In genomic region chr2:226607379-226607778, GRCh38 we compare ENCODE assay signal across 24 cellular contexts.
DNase-seq lines count a peak whose midpoint lies in the region; ATAC-seq and TF ChIP-seq lines count a peak whose summit lies in the region.
"Had no signal": no experiment of that assay in that cellular context is flagged by ENCODE, and none has a peak within 500 bp of the region (broad histone marks: within the 10 kb centered on the region; RNA-seq: fewer than 3 reads in every experiment).

No MANE protein-coding gene starts in this region.

- no peaks in the 10 kb centered on the region for H3K27me3 Mint-ChIP-seq in progenitor cell of endocrine pancreas

- H3K23ac ChIP-seq in trophoblast cell (ENCODE audit: low read length), result no peak overlapping the region

- H3K27ac Mint-ChIP-seq in progenitor cell of endocrine pancreas, result no peak overlapping the region
- H3K27ac Mint-ChIP-seq: stimulated activated effector memory CD8-positive, alpha-beta T cell treated with anti-CD3 and anti-CD28 coated beads, Interleukin-12 subunit alpha, Interleukin-12 subunit beta, amount 100 ng/mL, for 72 hours had no signal

- no peak overlapping the region for H3K4ac ChIP-seq in trophoblast cell (ENCODE audit: low read depth, low read length)

- no peak overlapping the region for H3K4me3 ChIP-seq in SJSA1
- H3K4me3 ChIP-seq in fibroblast of mammary gland (ENCODE audit: control insufficient read depth, low read depth, low read length), result no peak overlapping the region
- no peak overlapping the region for H3K4me3 ChIP-seq in trophoblast cell (ENCODE audit: low read depth, low read length)
- H3K4me3 ChIP-seq: colonic mucosa, left lung had no signal

- H2AFZ ChIP-seq in trophoblast cell (ENCODE audit: insufficient read depth, low read length, poor library complexity), result no peak overlapping the region

- H4K8ac ChIP-seq in trophoblast cell (ENCODE audit: low read depth, low read length), result no peak overlapping the region

- no peak overlapping the region for H4K91ac ChIP-seq in trophoblast cell (ENCODE audit: low read depth, low read length)

- H3K36me3 Mint-ChIP-seq in progenitor cell of endocrine pancreas (ENCODE audit: insufficient read depth), result no peaks in the 10 kb centered on the region
- H3K36me3 Mint-ChIP-seq: stimulated activated effector memory CD8-positive, alpha-beta T cell treated with anti-CD3 and anti-CD28 coated beads, Interleukin-12 subunit alpha, Interleukin-12 subunit beta, amount 100 ng/mL, for 72 hours had no signal

- no peak overlapping the region for H2BK120ac ChIP-seq in trophoblast cell (ENCODE audit: insufficient read depth, low read length, poor library complexity)

- H2BK5ac ChIP-seq in trophoblast cell (ENCODE audit: low read depth, low read length, poor library complexity), result no peak overlapping the region

- H4K12ac ChIP-seq in trophoblast cell (ENCODE audit: low read depth, low read length), result no peak overlapping the region

- no peak overlapping the region for H2AK5ac ChIP-seq in trophoblast cell (ENCODE audit: low read length)

- no peak overlapping the region for H3K9ac ChIP-seq in trophoblast cell (ENCODE audit: low read length)

- no peaks in the 10 kb centered on the region for H3K27me3 ChIP-seq in SJSA1 (replicated peaks)
- H3K27me3 ChIP-seq in trophoblast cell (ENCODE audit: insufficient read depth, low read length), result no peaks in the 10 kb centered on the region
- H3K27me3 ChIP-seq: colonic mucosa, left lung had no signal

- peaks cover 4% of the 10 kb centered on the region for H3K4me1 Mint-ChIP-seq in progenitor cell of endocrine pancreas (ENCODE audit: low read depth)
- H3K4me1 Mint-ChIP-seq: stimulated activated effector memory CD8-positive, alpha-beta T cell treated with anti-CD3 and anti-CD28 coated beads, Interleukin-12 subunit alpha, Interleukin-12 subunit beta, amount 100 ng/mL, for 72 hours had no signal

- no peak for ATAC-seq in HG02885 (IDR thresholded peaks at IDR 0.05; ENCODE audit: poor library complexity, unreplicated experiment)
- ATAC-seq in HG03097 (IDR thresholded peaks at IDR 0.05; ENCODE audit: low FRiP score, unreplicated experiment), result no peak
- ATAC-seq: activated T-cell treated with anti-CD3 and anti-CD28 coated beads, Interleukin-2, amount 50 U/mL, for 4 hours; left lung; sciatic nerve; stimulated activated effector memory CD8-positive, alpha-beta T cell treated with anti-CD3 and anti-CD28 coated beads, Interleukin-12 subunit alpha, Interleukin-12 subunit beta, amount 100 ng/mL, for 72 hours had no signal

- DNase-seq in HT1080 (ENCODE audit: low read depth) (peak; percentile 30), SJSA1 (ENCODE audit: low read depth in 1 of 2, low spot score in 2 of 2) (peak in 1 of 2 experiments; percentile 66), fibroblast of mammary gland (ENCODE audit: low read depth) (peak; percentile 93), trophoblast cell (peak; percentile 57 to 82), progenitor cell of endocrine pancreas (ENCODE audit: low spot score, unreplicated experiment) (no peak)
- DNase-seq: activated CD4-positive, alpha-beta T cell treated with anti-CD3 and anti-CD28 coated beads, Interleukin-2, amount 50 U/mL, for 1 hour; activated T-cell treated with anti-CD3 and anti-CD28 coated beads, Interleukin-2, amount 50 U/mL, for 4 hours; colonic mucosa; effector memory CD4-positive, alpha-beta T cell; erythroblast; GOT3; KBM-7; left lung; mesendoderm; NCI-H1436; NCI-H446; NCI-H82; stimulated activated CD4-positive, alpha-beta T cell treated with anti-CD3 and anti-CD28 coated beads, Interleukin-12 subunit alpha, Interleukin-12 subunit beta, amount 100 ng/mL, for 4 hours; stimulated activated CD4-positive, alpha-beta T cell treated with anti-CD3 and anti-CD28 coated beads, Interleukin-4, amount 100 ng/mL, for 24 hours; WERI-Rb-1 had no signal

- 100% methylated on average over 1 of the region's 4 CpGs for WGBS in trophoblast cell (ENCODE audit: extremely low coverage, insufficient coverage, insufficient read length)

- no peak overlapping the region for H3K14ac ChIP-seq in trophoblast cell (ENCODE audit: low read length)

- H3K9me3 ChIP-seq in SJSA1 (replicated peaks), result no peaks in the 10 kb centered on the region
- no peaks in the 10 kb centered on the region for H3K9me3 ChIP-seq in trophoblast cell (ENCODE audit: insufficient read depth, low read depth, low read length)
- H3K9me3 ChIP-seq: colonic mucosa, left lung had no signal

- H3K27ac ChIP-seq in SJSA1 (peak overlapping the region; percentile 96), trophoblast cell (ENCODE audit: low read depth, low read length) (no peak overlapping the region)
- H3K27ac ChIP-seq: colonic mucosa, left lung, WERI-Rb-1 had no signal

- no peak overlapping the region for H3K4me3 Mint-ChIP-seq in progenitor cell of endocrine pancreas (ENCODE audit: low read depth)
- H3K4me3 Mint-ChIP-seq: activated T-cell treated with anti-CD3 and anti-CD28 coated beads, Interleukin-2, amount 50 U/mL, for 4 hours; stimulated activated effector memory CD8-positive, alpha-beta T cell treated with anti-CD3 and anti-CD28 coated beads, Interleukin-12 subunit alpha, Interleukin-12 subunit beta, amount 100 ng/mL, for 72 hours had no signal

- no peak overlapping the region for H2BK12ac ChIP-seq in trophoblast cell (ENCODE audit: low read length)

- H3K36me3 ChIP-seq in SJSA1 (no peaks in the 10 kb centered on the region), trophoblast cell (ENCODE audit: control insufficient read depth in 1 of 2, insufficient read depth in 2 of 2, low read length in 2 of 2) (no peaks in the 10 kb centered on the region)
- H3K36me3 ChIP-seq: colonic mucosa, left lung, WERI-Rb-1 had no signal

- peaks cover 2% of the 10 kb centered on the region for H3K79me1 ChIP-seq in trophoblast cell (ENCODE audit: low read length)

- TF ChIP-seq CTCF in fibroblast of mammary gland (conservative IDR thresholded peaks at IDR 0.05; ENCODE audit: control insufficient read depth, insufficient read depth, low read depth, low read length), result no peak
- TF ChIP-seq CTCF in progenitor cell of endocrine pancreas (IDR thresholded peaks at IDR 0.05; ENCODE audit: unreplicated experiment), result no peak

- H3K4me2 ChIP-seq in trophoblast cell (ENCODE audit: low read length), result no peak overlapping the region

- H3K18ac ChIP-seq in trophoblast cell (ENCODE audit: low read length), result no peak overlapping the region

- H3K79me2 ChIP-seq in trophoblast cell (ENCODE audit: control insufficient read depth, insufficient read depth, low read length, poor library complexity), result no peaks in the 10 kb centered on the region

- peaks cover 52% of the 10 kb centered on the region for H3K4me1 ChIP-seq in SJSA1 (replicated peaks)
- peaks cover 0 to under 1% of the 10 kb centered on the region in 2 experiments for H3K4me1 ChIP-seq in trophoblast cell (ENCODE audit: control insufficient read depth in 1 of 2, insufficient read depth in 2 of 2, low read length in 2 of 2)
- H3K4me1 ChIP-seq: colonic mucosa, left lung had no signal

- H3K9me3 Mint-ChIP-seq in progenitor cell of endocrine pancreas (ENCODE audit: low read depth), result no peaks in the 10 kb centered on the region
- H3K9me3 Mint-ChIP-seq: activated T-cell treated with anti-CD3 and anti-CD28 coated beads, Interleukin-2, amount 50 U/mL, for 4 hours; stimulated activated effector memory CD8-positive, alpha-beta T cell treated with anti-CD3 and anti-CD28 coated beads, Interleukin-12 subunit alpha, Interleukin-12 subunit beta, amount 100 ng/mL, for 72 hours had no signal
